Comparison of ENCODE assay signal across 11 cellular contexts in the genomic region with DNA sequence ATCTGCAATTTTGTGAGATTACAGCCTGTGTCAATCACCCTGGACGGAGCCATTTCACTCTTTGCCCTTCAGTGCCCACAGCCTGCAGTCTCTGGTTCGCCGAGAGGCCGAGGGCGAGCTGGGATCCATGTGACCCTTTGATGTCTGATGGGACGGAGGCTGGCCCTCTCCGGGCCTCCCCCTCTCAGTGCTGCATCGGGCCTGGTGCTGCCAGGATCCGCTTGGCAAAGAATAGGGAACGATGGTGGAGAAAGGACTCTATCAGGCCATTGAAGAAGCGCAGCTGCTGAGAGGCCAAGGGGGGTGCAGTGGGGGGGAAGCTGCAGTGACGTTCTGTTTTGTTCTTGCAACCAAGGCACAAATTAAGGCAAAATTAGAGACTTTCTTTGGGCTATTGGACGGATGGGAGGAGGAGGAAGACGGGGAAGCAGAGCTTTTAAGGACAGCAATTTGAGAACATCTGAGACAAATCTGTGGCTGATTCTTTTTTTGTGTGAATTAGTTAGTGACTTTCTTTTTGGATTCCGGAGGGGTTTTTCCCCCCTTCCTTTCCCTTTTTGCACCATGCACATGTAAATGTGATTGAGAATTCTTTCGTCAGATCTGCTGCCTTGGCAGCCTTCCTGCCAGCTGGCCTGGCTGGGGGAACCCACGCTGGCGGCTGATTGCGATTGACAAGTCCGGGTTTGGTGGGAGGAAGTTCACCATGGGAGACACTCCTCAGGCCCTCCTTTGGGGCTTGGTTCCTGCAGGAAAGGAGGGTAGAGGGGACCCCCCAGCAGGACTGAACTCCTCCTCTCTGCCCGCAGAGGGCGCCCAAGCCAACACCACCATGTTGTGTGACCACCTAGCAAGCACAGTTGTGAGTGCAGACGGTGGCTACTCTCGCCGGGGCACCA.
DNase-seq lines count a peak whose midpoint lies in the region; ATAC-seq and TF ChIP-seq lines count a peak whose summit lies in the region.
"Had no signal": no experiment of that assay in that cellular context is flagged by ENCODE, and none has a peak within 500 bp of the region (broad histone marks: within the 10 kb centered on the region; RNA-seq: fewer than 3 reads in every experiment).

No MANE protein-coding gene starts in this region.

- no peak overlapping the region for H3K4me3 Mint-ChIP-seq in activated naive CD4-positive, alpha-beta T cell treated with anti-CD3 and anti-CD28 coated beads for 36 hours

- ATAC-seq in GM21526 (IDR thresholded peaks at IDR 0.05; ENCODE audit: low FRiP score, unreplicated experiment) (no peak), GM18502 (IDR thresholded peaks at IDR 0.05; ENCODE audit: poor library complexity, unreplicated experiment) (no peak)

- DNase-seq in AG04450 (ENCODE audit: low read depth, low spot score) = no peak
- DNase-seq in GM12865 (ENCODE audit: low read depth) = peak; percentile 22
- no peak for DNase-seq in WERI-Rb-1
- peak; percentile 70 for DNase-seq in iPS-NIHi7 (ENCODE audit: extremely low spot score)
- no peak for DNase-seq in activated naive CD4-positive, alpha-beta T cell treated with anti-CD3 and anti-CD28 coated beads for 36 hours
- no peak for DNase-seq in activated CD4-positive, alpha-beta T cell treated with anti-CD3 and anti-CD28 coated beads, Interleukin-2, amount 50 U/mL, for 1 hour
- DNase-seq: colonic mucosa, NCI-H1417 had no signal

- no peaks in the 10 kb centered on the region for H3K36me3 Mint-ChIP-seq in activated naive CD4-positive, alpha-beta T cell treated with anti-CD3 and anti-CD28 coated beads for 36 hours (ENCODE audit: low read depth)

- H3K27me3 Mint-ChIP-seq in activated naive CD4-positive, alpha-beta T cell treated with anti-CD3 and anti-CD28 coated beads for 36 hours (ENCODE audit: low read depth) = peaks cover 4% of the 10 kb centered on the region

- H3K9me3 Mint-ChIP-seq in activated naive CD4-positive, alpha-beta T cell treated with anti-CD3 and anti-CD28 coated beads for 36 hours = peaks cover 12% of the 10 kb centered on the region

- H3K9me3 ChIP-seq in AG04450 (ENCODE audit: control insufficient read depth, insufficient read depth, low read length) (no peaks in the 10 kb centered on the region), WERI-Rb-1 (ENCODE audit: severe bottlenecking) (no peaks in the 10 kb centered on the region)
- H3K9me3 ChIP-seq: colonic mucosa had no signal

- no peaks in the 10 kb centered on the region for H3K36me3 ChIP-seq in WERI-Rb-1
- H3K36me3 ChIP-seq: colonic mucosa had no signal

- H3K27ac Mint-ChIP-seq in activated naive CD4-positive, alpha-beta T cell treated with anti-CD3 and anti-CD28 coated beads for 36 hours = no peak overlapping the region

- H3K4me1 Mint-ChIP-seq in activated naive CD4-positive, alpha-beta T cell treated with anti-CD3 and anti-CD28 coated beads for 36 hours (ENCODE audit: low read depth) = no peaks in the 10 kb centered on the region

- CTCF ChIA-PET in AG04450 (lab: Charles Lee) = interaction anchor here (0.6 to 0.9 kb wide), 2 partner anchors 89 kb away, joined by 3 read pairs; no protein-coding TSS in a partner anchor
- CTCF ChIA-PET in activated naive CD4-positive, alpha-beta T cell treated with anti-CD3 and anti-CD28 coated beads for 36 hours (lab: Charles Lee) = no interaction called here

- no peak overlapping the region for H3K4me3 ChIP-seq in AG04450 (ENCODE audit: low read depth, low read length)
- no peak overlapping the region for H3K4me3 ChIP-seq in GM12865 (ENCODE audit: low read depth, low read length)
- no peak overlapping the region for H3K4me3 ChIP-seq in WERI-Rb-1 (ENCODE audit: low read depth, low read length)
- H3K4me3 ChIP-seq: colonic mucosa, SK-N-MC had no signal

- H3K27ac ChIP-seq in AG04450 (ENCODE audit: low read depth, low read length) = no peak overlapping the region
- H3K27ac ChIP-seq in WERI-Rb-1 = no peak overlapping the region
- H3K27ac ChIP-seq: colonic mucosa, SK-N-MC had no signal

- H3K27me3 ChIP-seq in AG04450 (ENCODE audit: control insufficient read depth, insufficient read depth, low read length) (no peaks in the 10 kb centered on the region), WERI-Rb-1 (ENCODE audit: insufficient read depth, low read depth, severe bottlenecking) (no peaks in the 10 kb centered on the region)
- H3K27me3 ChIP-seq: colonic mucosa had no signal

- POLR2A ChIA-PET in AG04450 (lab: Yijun Ruan, JAX) = no interaction called here

- intact Hi-C loops in activated naive CD4-positive, alpha-beta T cell treated with anti-CD3 and anti-CD28 coated beads for 36 hours (cut with micrococcal nuclease) = no loop called here

- peak; percentile 22; the same call in 1 of the 2 replicates for TF ChIP-seq CTCF in AG04450 (IDR thresholded peaks at IDR 0.05; ENCODE audit: low read depth, low read length)
- peak; percentile 34 for TF ChIP-seq CTCF in GM12865 (IDR thresholded peaks at IDR 0.05; ENCODE audit: insufficient read depth, low read depth, low read length, missing control alignments)
- peak; percentile 64 for TF ChIP-seq CTCF in WERI-Rb-1 (IDR thresholded peaks at IDR 0.05; ENCODE audit: low read depth, low read length)

Comparison
In these comparisons a context has a peak if more than half of its experiments do, and no peak if none do; other contexts are left out.
1. DNase-seq: peak in GM12865 (single experiment) and iPS-NIHi7 (single experiment); none in AG04450 (single experiment), WERI-Rb-1 (single experiment), activated naive CD4-positive, alpha-beta T cell treated with anti-CD3 and anti-CD28 coated beads for 36 hours (single experiment) and activated CD4-positive, alpha-beta T cell treated with anti-CD3 and anti-CD28 coated beads, Interleukin-2, amount 50 U/mL, for 1 hour (single experiment).
2. Peak in every context shown above with its lines, with median percentiles within 50 percentile points of each other: CTCF ChIP-seq.